ENCODE assay signal across 8 cellular contexts in the genomic region with DNA sequence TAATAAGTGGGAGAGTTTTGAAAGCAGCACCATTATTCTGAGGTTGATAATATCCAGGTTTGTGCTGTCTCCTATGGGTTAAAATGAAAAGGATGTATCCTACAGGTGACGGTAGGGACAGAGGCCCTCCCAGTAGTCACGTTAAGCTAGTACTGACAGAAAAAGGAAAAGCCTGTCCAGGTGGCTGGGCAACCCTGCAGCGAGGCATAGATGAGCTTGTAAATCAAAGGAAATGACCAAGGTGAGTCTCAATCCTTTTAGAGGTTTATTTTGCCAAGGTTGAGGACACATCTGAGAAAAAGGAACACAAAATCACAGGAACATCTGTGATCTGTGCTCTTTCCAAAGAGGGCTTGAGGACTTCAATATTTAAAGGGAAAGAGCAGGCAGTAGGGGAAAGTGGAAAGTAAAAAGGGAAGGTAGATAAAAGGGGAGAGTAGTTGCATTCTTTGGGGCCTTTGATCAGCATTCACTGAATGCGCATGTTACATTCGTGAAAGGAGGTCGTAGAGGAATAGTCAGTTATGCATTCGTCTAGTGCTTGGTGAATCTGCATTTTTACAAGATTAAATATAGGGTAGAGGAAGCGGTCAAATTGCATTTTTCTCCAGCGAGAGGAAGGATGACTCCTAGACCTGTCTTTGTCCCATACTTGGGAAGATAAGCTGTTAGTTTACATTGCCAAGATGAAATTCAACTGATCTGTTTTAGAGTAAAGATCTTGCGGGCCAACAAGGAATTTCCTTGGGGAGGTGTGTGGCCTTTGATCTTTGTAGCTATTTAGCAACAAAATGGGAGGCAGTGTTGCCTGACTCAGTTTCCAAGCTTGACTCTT. TPM values are rescaled to one million over a fixed set of nuclear protein-coding genes. Genes with fewer than 3 reads are reported as not detected.
DNase-seq lines count a peak whose midpoint lies in the region.

No MANE protein-coding gene starts in this region.

- no peak overlapping the region for H2BK12ac ChIP-seq in neuronal stem cell (ENCODE audit: low read length)

- no peak overlapping the region for H2AK5ac ChIP-seq in neuronal stem cell (ENCODE audit: low read depth, low read length)

- DNase-seq in CD4-positive, alpha-beta memory T cell: no peak
- DNase-seq in NCI-H146 treated with DMSO at 0.1 percent for 48 hours (lab: John Stamatoyannopoulos, UW; ENCODE audit: unreplicated experiment) (peak; percentile 43), neuronal stem cell (ENCODE audit: low spot score) (no peak), NCI-H1436 treated with DMSO at 0.1 percent for 48 hours (lab: John Stamatoyannopoulos, UW) (no peak), HuH-7 (ENCODE audit: low spot score) (no peak), HT-29 (ENCODE audit: low spot score) (no peak)
- no peak for DNase-seq in effector memory CD4-positive, alpha-beta T cell
- DNase-seq in stimulated activated CD4-positive, alpha-beta T cell treated with anti-CD3 and anti-CD28 coated beads, Interleukin-12 subunit alpha, Interleukin-12 subunit beta, amount 100 ng/mL, for 4 hours: no peak

- no peaks in the 10 kb centered on the region for H3K9me3 Mint-ChIP-seq in CD4-positive, alpha-beta memory T cell

- no peaks in the 10 kb centered on the region for H3K9me3 ChIP-seq in CD4-positive, alpha-beta memory T cell (ENCODE audit: control insufficient read depth in 1 of 2, low read length in 2 of 2)
- no peaks in the 10 kb centered on the region for H3K9me3 ChIP-seq in effector memory CD4-positive, alpha-beta T cell (ENCODE audit: control insufficient read depth, low read length)
- H3K9me3 ChIP-seq in neuronal stem cell (replicated peaks in 1 of 2; ENCODE audit: control insufficient read depth in 2 of 2, insufficient read depth in 1 of 2, low read depth in 1 of 2, low read length in 2 of 2): no peaks in the 10 kb centered on the region

- POLR2A ChIA-PET in CD4-positive, alpha-beta memory T cell (lab: Charles Lee; ENCODE audit: partially characterized antibody): interaction anchor here (1.0 to 3.3 kb wide), 8 partner anchors 10 to 132 kb away, joined by 3 to 59 read pairs (median 13); a partner anchor contains a TSS

- no peak overlapping the region for H2BK5ac ChIP-seq in neuronal stem cell (ENCODE audit: low read length)

- CTCF ChIA-PET in CD4-positive, alpha-beta memory T cell (lab: Charles Lee; ENCODE audit: partially characterized antibody): interaction anchor here (1.0 to 6.3 kb wide), 11 partner anchors 8 to 133 kb away, joined by 3 to 73 read pairs (median 4); a partner anchor contains a TSS

- H4K91ac ChIP-seq in neuronal stem cell (ENCODE audit: low read depth, low read length, poor library complexity): no peak overlapping the region

- no peak overlapping the region for H4K8ac ChIP-seq in neuronal stem cell (ENCODE audit: low read depth, low read length)

- H3K27ac ChIP-seq in CD4-positive, alpha-beta memory T cell (ENCODE audit: low read depth, low read length): peak overlapping the region; percentile 75
- no peak overlapping the region for H3K27ac ChIP-seq in effector memory CD4-positive, alpha-beta T cell (ENCODE audit: insufficient read depth, low read length, poor library complexity, severe bottlenecking)
- H3K27ac ChIP-seq in neuronal stem cell (replicated peaks; ENCODE audit: low read length): no peak overlapping the region

- H3K27ac Mint-ChIP-seq in CD4-positive, alpha-beta memory T cell: peak overlapping the region; percentile 38 to 97 (median 93)

- peak overlapping the region; percentile 84 to 99 (median 98) for H3K4me3 Mint-ChIP-seq in CD4-positive, alpha-beta memory T cell

- H2AFZ ChIP-seq in neuronal stem cell (ENCODE audit: low read length): peak overlapping the region; percentile 86

- H3K36me3 Mint-ChIP-seq in CD4-positive, alpha-beta memory T cell: peaks cover 8 to 19% of the 10 kb centered on the region in 2 donors

- no peak overlapping the region for H3K9ac ChIP-seq in neuronal stem cell (ENCODE audit: low read depth, low read length, poor library complexity)

- H3K36me3 ChIP-seq in CD4-positive, alpha-beta memory T cell (ENCODE audit: insufficient read depth, low read length): peaks cover under 1% of the 10 kb centered on the region
- H3K36me3 ChIP-seq in effector memory CD4-positive, alpha-beta T cell (ENCODE audit: control insufficient read depth, insufficient read depth, low read length): peaks cover 6% of the 10 kb centered on the region
- peaks cover 0 to 21% of the 10 kb centered on the region in 2 donors for H3K36me3 ChIP-seq in neuronal stem cell (replicated peaks in 1 of 2; ENCODE audit: control insufficient read depth in 2 of 2, insufficient read depth in 2 of 2, low read length in 2 of 2)

- H3K14ac ChIP-seq in neuronal stem cell (ENCODE audit: low read length): no peak overlapping the region

- H3K27me3 Mint-ChIP-seq in CD4-positive, alpha-beta memory T cell: peaks cover under 1 to 2% of the 10 kb centered on the region in 2 donors

- no peak overlapping the region for H2BK15ac ChIP-seq in neuronal stem cell (ENCODE audit: low read length)

- no peak overlapping the region for H2BK120ac ChIP-seq in neuronal stem cell (ENCODE audit: low read depth, low read length)

- intact Hi-C loops in CD4-positive, alpha-beta memory T cell (cut with micrococcal nuclease): loop anchor here (1.0 kb wide), 1 partner anchor 21 kb away; a partner anchor contains a TSS

- no peak overlapping the region for H3K4me2 ChIP-seq in neuronal stem cell (ENCODE audit: insufficient read depth, low read length, poor library complexity, severe bottlenecking)

- H3K27me3 ChIP-seq in CD4-positive, alpha-beta memory T cell (ENCODE audit: insufficient read depth, low read length): no peaks in the 10 kb centered on the region
- H3K27me3 ChIP-seq in effector memory CD4-positive, alpha-beta T cell (replicated peaks; ENCODE audit: control insufficient read depth, insufficient read depth, low read length, poor library complexity, severe bottlenecking): no peaks in the 10 kb centered on the region
- peaks cover 0 to 22% (median 2%) of the 10 kb centered on the region in 3 experiments for H3K27me3 ChIP-seq in neuronal stem cell (ENCODE audit: control insufficient read depth in 3 of 3, insufficient read depth in 3 of 3, low read depth in 1 of 3, low read length in 3 of 3)

- H3K4me1 Mint-ChIP-seq in CD4-positive, alpha-beta memory T cell: peaks cover 28 to 45% (median 35%) of the 10 kb centered on the region in 4 donors

- peak overlapping the region; percentile 45 to 56 for H3K4me3 ChIP-seq in CD4-positive, alpha-beta memory T cell (ENCODE audit: low read length in 2 of 2)
- H3K4me3 ChIP-seq in effector memory CD4-positive, alpha-beta T cell (ENCODE audit: insufficient read depth, low read depth, low read length, poor library complexity, severe bottlenecking): peak overlapping the region; percentile 95
- H3K4me3 ChIP-seq in neuronal stem cell (ENCODE audit: low read length in 2 of 2): peak overlapping the region in 1 of 2 donors; percentile 87

- H3K79me1 ChIP-seq in neuronal stem cell (ENCODE audit: low read depth, low read length): no peaks in the 10 kb centered on the region

- H3K23ac ChIP-seq in neuronal stem cell (ENCODE audit: low read depth, low read length, poor library complexity): no peak overlapping the region

- H3K18ac ChIP-seq in neuronal stem cell (ENCODE audit: low read length): no peak overlapping the region

- H3K4me1 ChIP-seq in CD4-positive, alpha-beta memory T cell (ENCODE audit: insufficient read depth, low read length): peaks cover 37% of the 10 kb centered on the region
- H3K4me1 ChIP-seq in effector memory CD4-positive, alpha-beta T cell (ENCODE audit: control insufficient read depth, insufficient read depth, low read length, poor library complexity, severe bottlenecking): peaks cover 8% of the 10 kb centered on the region
- peaks cover 2 to 18% of the 10 kb centered on the region in 2 donors for H3K4me1 ChIP-seq in neuronal stem cell (ENCODE audit: control insufficient read depth in 2 of 2, insufficient read depth in 1 of 2, low read depth in 1 of 2, low read length in 2 of 2)

- no peak overlapping the region for H3K4ac ChIP-seq in neuronal stem cell (ENCODE audit: low read length)

- no CpG with 5 or more reads among the region's 10 CpGs for WGBS in neuronal stem cell (ENCODE audit: extremely low coverage in 2 of 2, insufficient read length in 2 of 2, insufficient replicate concordance in 1 of 2), 2 donors

RNA-seq across cellular contexts. Expression of a gene that starts 0.9 kb away (rescaled TPM):
- total RNA-seq in CD4-positive, alpha-beta memory T cell: 10 to 100 TPM; 52.8 to 54.7 TPM
- 100 to 1,000 TPM; 154 to 207 TPM for polyA plus RNA-seq in CD4-positive, alpha-beta memory T cell
- polyA plus RNA-seq in neuronal stem cell (2013, experiment 1 of 2): 22.2 TPM
- 20.9 TPM for polyA plus RNA-seq in neuronal stem cell (2013, experiment 2 of 2)
- total RNA-seq in HT-29 (2014; rRNA removed; shearing (Covaris generic)): 96.1 and 97.2 TPM in 2 replicates

RNA-seq across cellular contexts. Expression of a gene that starts 15.2 kb away (rescaled TPM):
- total RNA-seq in CD4-positive, alpha-beta memory T cell: 1 to 10 TPM; 1.6 to 2.3 TPM
- 1 to 10 TPM in 1 of 2 donors, under 1 TPM in 1; 0.94 to 1.2 TPM for polyA plus RNA-seq in CD4-positive, alpha-beta memory T cell
- 6.1 TPM for polyA plus RNA-seq in neuronal stem cell (2013, experiment 1 of 2)
- polyA plus RNA-seq in neuronal stem cell (2013, experiment 2 of 2): 5.6 TPM
- 31.4 and 31.8 TPM in 2 replicates for total RNA-seq in HT-29 (2014; rRNA removed; shearing (Covaris generic))

RNA-seq across cellular contexts. Expression of a gene that starts 21.6 kb away (rescaled TPM):
- total RNA-seq in CD4-positive, alpha-beta memory T cell: not detected
- polyA plus RNA-seq in CD4-positive, alpha-beta memory T cell: not detected
- polyA plus RNA-seq in neuronal stem cell (2013, experiment 1 of 2): 2.2 TPM
- 1.7 TPM for polyA plus RNA-seq in neuronal stem cell (2013, experiment 2 of 2)
- 0.16 and 0.18 TPM in 2 replicates for total RNA-seq in HT-29 (2014; rRNA removed; shearing (Covaris generic))
